ENCODE assay signal across 1 cellular context in genomic region chr15:35068861-35069260, GRCh38.
TF ChIP-seq lines count a peak whose summit lies in the region.

No MANE protein-coding gene starts in this region.

TF ChIP-seq in K562, 482 proteins besides CTCF, POLR2A, EP300 and RAD21 (continued from another document):
- TF ChIP-seq BRCA1 (IDR thresholded peaks at IDR 0.05) (no peak), BRCA1 (CRISPR knock-in tag; IDR thresholded peaks at IDR 0.05) (no peak), SMARCA4 (IDR thresholded peaks at IDR 0.05) (no peak), BRF1 (IDR thresholded peaks at IDR 0.05; ENCODE audit: borderline replicate concordance, extremely low read depth, insufficient read length) (no peak), BMI1 (IDR thresholded peaks at IDR 0.05; ENCODE audit: low read length) (no peak), CREM (IDR thresholded peaks at IDR 0.05; ENCODE audit: low read depth) (no peak), DDX20 (tag; IDR thresholded peaks at IDR 0.05; ENCODE audit: low read depth) (no peak), ZBTB26 (CRISPR knock-in tag; IDR thresholded peaks at IDR 0.05) (no peak)
- TF ChIP-seq, protein P1, sequence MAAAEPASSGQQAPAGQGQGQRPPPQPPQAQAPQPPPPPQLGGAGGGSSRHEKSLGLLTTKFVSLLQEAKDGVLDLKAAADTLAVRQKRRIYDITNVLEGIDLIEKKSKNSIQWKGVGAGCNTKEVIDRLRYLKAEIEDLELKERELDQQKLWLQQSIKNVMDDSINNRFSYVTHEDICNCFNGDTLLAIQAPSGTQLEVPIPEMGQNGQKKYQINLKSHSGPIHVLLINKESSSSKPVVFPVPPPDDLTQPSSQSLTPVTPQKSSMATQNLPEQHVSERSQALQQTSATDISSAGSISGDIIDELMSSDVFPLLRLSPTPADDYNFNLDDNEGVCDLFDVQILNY (CRISPR knock-in tag; IDR thresholded peaks at IDR 0.05): no peak
- TF ChIP-seq, protein P2, sequence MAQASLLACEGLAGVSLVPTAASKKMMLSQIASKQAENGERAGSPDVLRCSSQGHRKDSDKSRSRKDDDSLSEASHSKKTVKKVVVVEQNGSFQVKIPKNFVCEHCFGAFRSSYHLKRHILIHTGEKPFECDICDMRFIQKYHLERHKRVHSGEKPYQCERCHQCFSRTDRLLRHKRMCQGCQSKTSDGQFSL (CRISPR knock-in tag; IDR thresholded peaks at IDR 0.05): no peak
- TF ChIP-seq, protein P2 (tag; IDR thresholded peaks at IDR 0.05): no peak
